15 cellular contexts compared by ENCODE assay signal in the genomic region with DNA sequence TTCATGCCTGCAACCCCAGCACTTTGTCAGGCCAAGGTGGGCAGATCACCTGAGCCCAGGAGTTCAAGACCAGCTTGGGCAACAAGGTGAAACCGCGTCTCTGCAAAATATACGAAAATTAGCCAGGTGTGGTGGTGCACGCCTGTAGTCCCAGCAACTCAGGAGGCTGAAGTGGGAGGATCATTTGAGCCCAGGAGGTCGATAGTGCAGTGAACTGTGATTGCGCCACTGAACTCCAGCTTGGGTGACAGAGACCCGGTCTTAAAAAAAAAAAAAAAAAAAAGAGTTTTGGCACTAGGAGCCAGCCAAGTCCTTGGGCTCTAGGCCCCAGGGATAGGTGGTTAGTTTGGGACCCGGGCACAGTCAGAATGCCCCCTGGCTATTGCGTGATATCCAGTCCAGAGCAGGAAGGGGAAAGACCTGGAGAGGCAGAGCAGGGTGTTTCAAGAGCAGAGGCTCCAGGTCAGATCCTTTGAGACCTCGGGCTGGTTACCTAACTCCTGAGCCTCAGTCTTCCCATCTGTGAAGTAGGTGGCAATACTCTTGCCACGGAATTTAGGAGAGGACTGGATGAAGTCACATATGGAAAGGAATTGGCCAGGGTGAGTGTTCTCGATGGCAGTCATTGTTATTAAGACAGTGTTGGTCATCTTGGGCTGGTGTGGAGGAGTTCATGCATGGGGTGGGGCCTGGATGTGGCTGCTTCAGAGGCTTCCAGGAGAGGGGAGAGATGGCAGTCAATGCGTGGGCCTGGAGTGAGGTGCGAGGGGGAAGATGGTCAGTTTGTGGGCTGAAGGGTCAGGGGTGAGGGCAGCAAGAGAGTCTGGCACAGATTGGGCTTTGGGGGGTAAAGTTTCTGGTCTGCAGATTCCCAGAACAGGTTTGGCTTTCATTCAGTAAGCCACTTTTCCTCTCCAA. TPM values are rescaled to one million over a fixed set of nuclear protein-coding genes. Genes with fewer than 3 reads are reported as not detected.
DNase-seq lines count a peak whose midpoint lies in the region; ATAC-seq and TF ChIP-seq lines count a peak whose summit lies in the region.
"Had no signal": no experiment of that assay in that cellular context is flagged by ENCODE, and none has a peak within 500 bp of the region (broad histone marks: within the 10 kb centered on the region; RNA-seq: fewer than 3 reads in every experiment).

No MANE protein-coding gene starts in this region.

- no peaks in the 10 kb centered on the region for H3K9me3 Mint-ChIP-seq in natural killer cell
- no peaks in the 10 kb centered on the region for H3K9me3 Mint-ChIP-seq in natural killer cell treated with Interleukin-12 subunit alpha and Interleukin-12 subunit beta and Interleukin-15 and Interleukin-18, amount 100 ng/mL, for 72 hours
- no peaks in the 10 kb centered on the region for H3K9me3 Mint-ChIP-seq in type B pancreatic cell
- H3K9me3 Mint-ChIP-seq: mesothelial cell of epicardium had no signal

- TF ChIP-seq CTCF in natural killer cell (IDR thresholded peaks at IDR 0.05) (no peak), hepatocyte (IDR thresholded peaks at IDR 0.05; ENCODE audit: poor library complexity) (no peak), type B pancreatic cell (conservative IDR thresholded peaks at IDR 0.05) (no peak)

- ATAC-seq in natural killer cell (no peak), T-helper 17 cell (no peak), HG02571 (IDR thresholded peaks at IDR 0.05; ENCODE audit: unreplicated experiment) (no peak)
- no peak for ATAC-seq in natural killer cell treated with Interleukin-12 subunit alpha and Interleukin-12 subunit beta and Interleukin-15 and Interleukin-18, amount 100 ng/mL, for 72 hours
- ATAC-seq: gastroesophageal sphincter had no signal

- no peaks in the 10 kb centered on the region for H3K9me3 ChIP-seq in T-helper 17 cell (ENCODE audit: control insufficient read depth, low read length, poor library complexity, severe bottlenecking)
- no peaks in the 10 kb centered on the region for H3K9me3 ChIP-seq in hepatocyte (ENCODE audit: low read depth)
- H3K9me3 ChIP-seq: gastroesophageal sphincter, prostate gland, upper lobe of left lung had no signal

- peaks cover 50% of the 10 kb centered on the region for H3K4me1 ChIP-seq in hepatocyte (ENCODE audit: insufficient read depth)

- H3K27ac Mint-ChIP-seq in natural killer cell (peak overlapping the region in 1 of 2 donors; percentile 63), T-helper 17 cell (peak overlapping the region; percentile 90), type B pancreatic cell (peak overlapping the region; percentile 85)
- H3K27ac Mint-ChIP-seq in natural killer cell treated with Interleukin-12 subunit alpha and Interleukin-12 subunit beta and Interleukin-15 and Interleukin-18, amount 100 ng/mL, for 72 hours: peak overlapping the region in 1 of 2 donors; percentile 65

- H3K9me2 ChIP-seq in hepatocyte (replicated peaks; ENCODE audit: insufficient read depth): no peaks in the 10 kb centered on the region

- no peaks in the 10 kb centered on the region for H3K27me3 Mint-ChIP-seq in natural killer cell (ENCODE audit: low read depth in 2 of 2)
- H3K27me3 Mint-ChIP-seq in natural killer cell treated with Interleukin-12 subunit alpha and Interleukin-12 subunit beta and Interleukin-15 and Interleukin-18, amount 100 ng/mL, for 72 hours: no peaks in the 10 kb centered on the region
- no peaks in the 10 kb centered on the region for H3K27me3 Mint-ChIP-seq in T-helper 17 cell
- H3K27me3 Mint-ChIP-seq in type B pancreatic cell: no peaks in the 10 kb centered on the region

- no peak overlapping the region for H2AFZ ChIP-seq in hepatocyte

- H3K4me2 ChIP-seq in hepatocyte: peak overlapping the region; percentile 8

- H3K27ac ChIP-seq in hepatocyte: no peak overlapping the region
- H3K27ac ChIP-seq: gastroesophageal sphincter, prostate gland, upper lobe of left lung had no signal

- peaks cover 83 to 86% of the 10 kb centered on the region in 2 donors for H3K4me1 Mint-ChIP-seq in natural killer cell
- H3K4me1 Mint-ChIP-seq in natural killer cell treated with Interleukin-12 subunit alpha and Interleukin-12 subunit beta and Interleukin-15 and Interleukin-18, amount 100 ng/mL, for 72 hours (ENCODE audit: low read depth in 2 of 2): peaks cover 64% of the 10 kb centered on the region in 2 donors
- peaks cover 59% of the 10 kb centered on the region for H3K4me1 Mint-ChIP-seq in T-helper 17 cell
- H3K4me1 Mint-ChIP-seq in type B pancreatic cell (ENCODE audit: unreplicated experiment): peaks cover 72% of the 10 kb centered on the region

- H3K79me2 ChIP-seq in hepatocyte: peaks cover 75% of the 10 kb centered on the region

- no peaks in the 10 kb centered on the region for H3K27me3 ChIP-seq in hepatocyte
- H3K27me3 ChIP-seq: gastroesophageal sphincter, upper lobe of left lung had no signal

- 94% methylated on average over 14 of the region's 14 CpGs for WGBS in hepatocyte (ENCODE audit: low lambda C conversion rate, missing lambda C conversion rate)

- DNase-seq in natural killer cell (no peak), T-helper 17 cell (no peak), hepatocyte (ENCODE audit: low spot score) (no peak), type B pancreatic cell (ENCODE audit: extremely low spot score, unreplicated experiment) (no peak), Kasumi-1 (lab: John Stamatoyannopoulos, UW) (no peak), NCI-H524 treated with DMSO at 0.1 percent for 48 hours (lab: John Stamatoyannopoulos, UW) (no peak)
- DNase-seq in natural killer cell treated with Interleukin-12 subunit alpha and Interleukin-12 subunit beta and Interleukin-15 and Interleukin-18, amount 100 ng/mL, for 72 hours (ENCODE audit: low spot score): no peak
- DNase-seq: activated naive CD4-positive, alpha-beta T cell; islet precursor cell; NCI-H1105; upper lobe of left lung had no signal

- H4K20me1 ChIP-seq in hepatocyte (ENCODE audit: insufficient read depth, poor library complexity, severe bottlenecking): peaks cover 36% of the 10 kb centered on the region

- H3K4me3 ChIP-seq in hepatocyte: no peak overlapping the region
- H3K4me3 ChIP-seq: gastroesophageal sphincter, prostate gland, upper lobe of left lung had no signal

- no peaks in the 10 kb centered on the region for H3K36me3 Mint-ChIP-seq in natural killer cell
- H3K36me3 Mint-ChIP-seq in natural killer cell treated with Interleukin-12 subunit alpha and Interleukin-12 subunit beta and Interleukin-15 and Interleukin-18, amount 100 ng/mL, for 72 hours: peaks cover 6% of the 10 kb centered on the region
- H3K36me3 Mint-ChIP-seq in T-helper 17 cell (ENCODE audit: low read depth): no peaks in the 10 kb centered on the region
- H3K36me3 Mint-ChIP-seq in type B pancreatic cell: no peaks in the 10 kb centered on the region

- H3K4me3 Mint-ChIP-seq in natural killer cell (peak overlapping the region; percentile 28), T-helper 17 cell (peak overlapping the region; percentile 28), type B pancreatic cell (peak overlapping the region; percentile 65)
- H3K4me3 Mint-ChIP-seq in natural killer cell treated with Interleukin-12 subunit alpha and Interleukin-12 subunit beta and Interleukin-15 and Interleukin-18, amount 100 ng/mL, for 72 hours: no peak overlapping the region

- intact Hi-C loops in natural killer cell (cut with micrococcal nuclease): no loop called here

- H3K36me3 ChIP-seq in hepatocyte (replicated peaks; ENCODE audit: insufficient read depth, low read depth): no peaks in the 10 kb centered on the region
- H3K36me3 ChIP-seq: gastroesophageal sphincter, prostate gland had no signal

RNA-seq across cellular contexts. Expression of a gene that starts 2.8 kb away (rescaled TPM):
- total RNA-seq in natural killer cell (10 to 100 TPM; 23.8 to 29.3 (median 25.0) TPM), T-helper 17 cell (10 to 100 TPM; 15.2 to 20.9 TPM), hepatocyte (28.1 and 30.8 TPM in 2 replicates), type B pancreatic cell (ENCODE audit: low replicate concordance) (44.7 and 63.7 TPM in 2 replicates)
- 10 to 100 TPM; 18.1 to 36.3 TPM for total RNA-seq in natural killer cell treated with Interleukin-12 subunit alpha and Interleukin-12 subunit beta and Interleukin-15 and Interleukin-18, amount 100 ng/mL, for 72 hours
- 14.0 and 15.2 TPM in 2 replicates for polyA plus RNA-seq in hepatocyte

RNA-seq across cellular contexts. Expression of a gene that starts 16.7 kb away (rescaled TPM):
- total RNA-seq in natural killer cell (10 to 100 TPM; 27.7 to 28.7 (median 27.9) TPM), T-helper 17 cell (1 to 10 TPM; 8.8 TPM), hepatocyte (48.8 and 50.7 TPM in 2 replicates), type B pancreatic cell (ENCODE audit: low replicate concordance) (32.2 and 35.6 TPM in 2 replicates)
- 10 to 100 TPM; 59.0 TPM for total RNA-seq in natural killer cell treated with Interleukin-12 subunit alpha and Interleukin-12 subunit beta and Interleukin-15 and Interleukin-18, amount 100 ng/mL, for 72 hours
- polyA plus RNA-seq in hepatocyte: 55.3 and 69.0 TPM in 2 replicates

RNA-seq across cellular contexts. Expression of a gene that starts 19.5 kb away (rescaled TPM):
- total RNA-seq in natural killer cell: 1 to 10 TPM; 5.1 to 8.0 (median 8.0) TPM
- 1 to 10 TPM; 5.0 to 5.5 TPM for total RNA-seq in natural killer cell treated with Interleukin-12 subunit alpha and Interleukin-12 subunit beta and Interleukin-15 and Interleukin-18, amount 100 ng/mL, for 72 hours
- 1 to 10 TPM; 3.4 to 3.5 TPM for total RNA-seq in T-helper 17 cell
- 0.52 TPM in 1 of 2 replicates, not detected in the other for total RNA-seq in hepatocyte
- polyA plus RNA-seq in hepatocyte: 1.2 TPM in 1 of 2 replicates, not detected in the other
- 2.2 and 3.7 TPM in 2 replicates for total RNA-seq in type B pancreatic cell (ENCODE audit: low replicate concordance)

RNA-seq across cellular contexts. Expression of a gene that starts 56.9 kb away (rescaled TPM):
- total RNA-seq in natural killer cell (100 to 1,000 TPM; 142 to 160 (median 146) TPM), T-helper 17 cell (100 to 1,000 TPM; 153 to 163 TPM), hepatocyte (32.3 and 56.2 TPM in 2 replicates), type B pancreatic cell (ENCODE audit: low replicate concordance) (80.4 and 111 TPM in 2 replicates)
- total RNA-seq in natural killer cell treated with Interleukin-12 subunit alpha and Interleukin-12 subunit beta and Interleukin-15 and Interleukin-18, amount 100 ng/mL, for 72 hours: 100 to 1,000 TPM in 1 of 2 donors, 10 to 100 TPM in 1; 84.1 to 147 TPM
- 45.8 and 74.5 TPM in 2 replicates for polyA plus RNA-seq in hepatocyte
